ENCODE assay signal across 22 cellular contexts in the genomic region with DNA sequence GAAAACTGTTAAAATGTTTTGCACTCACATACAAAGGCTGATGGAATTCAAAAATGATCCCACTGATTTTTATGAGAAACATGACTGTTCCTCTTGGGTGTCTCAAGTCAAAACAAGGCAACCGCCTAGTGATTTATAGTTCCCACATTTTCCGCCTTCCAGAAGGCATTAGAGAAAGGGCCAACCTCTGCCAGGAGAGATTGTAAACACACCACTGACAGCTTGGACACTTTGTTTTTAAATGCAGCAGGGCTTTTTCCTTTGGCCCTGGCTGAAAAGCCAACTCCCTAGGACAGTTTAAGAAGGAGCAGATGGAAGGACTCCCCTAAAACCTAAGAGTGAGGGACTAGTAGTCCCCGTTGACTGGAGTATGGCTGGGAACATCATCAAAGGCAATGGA. TPM values are rescaled to one million over a fixed set of nuclear protein-coding genes. Genes with fewer than 3 reads are reported as not detected.
DNase-seq lines count a peak whose midpoint lies in the region; ATAC-seq and TF ChIP-seq lines count a peak whose summit lies in the region.
"Had no signal": no experiment of that assay in that cellular context is flagged by ENCODE, and none has a peak within 500 bp of the region (broad histone marks: within the 10 kb centered on the region; RNA-seq: fewer than 3 reads in every experiment).

No MANE protein-coding gene starts in this region.

- H3K27me3 ChIP-seq in tibial artery = no peaks in the 10 kb centered on the region
- H3K27me3 ChIP-seq: BLaER1, cardiac muscle cell had no signal

- CTCF ChIA-PET in GM10248 (lab: Yijun Ruan, JAX) = interaction anchor here (0.9 to 1.9 kb wide), 5 partner anchors 9 to 38 kb away, joined by 3 to 6 read pairs (median 4); no protein-coding TSS in a partner anchor

- H3K4me1 ChIP-seq in tibial artery = peaks cover 0 to 4% (median 0%) of the 10 kb centered on the region in 4 donors
- H3K4me1 ChIP-seq: BLaER1 had no signal

- ATAC-seq in GM18511 (IDR thresholded peaks at IDR 0.05; ENCODE audit: unreplicated experiment) = no peak
- ATAC-seq in HG02623 (IDR thresholded peaks at IDR 0.05; ENCODE audit: unreplicated experiment) = no peak
- ATAC-seq: natural killer cell; stimulated activated naive CD8-positive, alpha-beta T cell treated with anti-CD3 and anti-CD28 coated beads, Interleukin-15, Interleukin-2, amounts not matched to agents 100 U/mL and 50 U/mL, for 24 hours; T-cell had no signal

- H3K27ac ChIP-seq in tibial artery = peak overlapping the region; percentile 35 to 38
- H3K27ac ChIP-seq: BLaER1, cardiac muscle cell had no signal

- TF ChIP-seq CTCF in fibroblast of the aortic adventitia (IDR thresholded peaks at IDR 0.05; ENCODE audit: insufficient read depth, low read length) (no peak), tibial artery (IDR thresholded peaks at IDR 0.05) (no peak), GM10248 (IDR thresholded peaks at IDR 0.05; ENCODE audit: control extremely low read depth, extremely low read depth, low read depth, missing control alignments) (no peak)

- H3K4me3 ChIP-seq in fibroblast of the aortic adventitia (ENCODE audit: low read depth, low read length) (no peak overlapping the region), tibial artery (no peak overlapping the region)
- H3K4me3 ChIP-seq: BLaER1, cardiac muscle cell, skin epidermis had no signal

- peaks cover 51 to 84% (median 64%) of the 10 kb centered on the region in 3 donors for H3K36me3 ChIP-seq in tibial artery

- POLR2A ChIA-PET in GM10248 (lab: Yijun Ruan, JAX) = no interaction called here

- DNase-seq in GM04504 (ENCODE audit: low read depth) = peak; percentile 94
- peak; percentile 19 for DNase-seq in fibroblast of the aortic adventitia (ENCODE audit: low read depth)
- DNase-seq in mucosa of gallbladder (ENCODE audit: low spot score) = peak; percentile 29
- peak in 1 of 2 donors; percentile 38 for DNase-seq in tibial artery
- no peak for DNase-seq in stimulated activated CD4-positive, alpha-beta T cell treated with anti-CD3 and anti-CD28 coated beads, Interleukin-2, amount 100 ng/mL, for 48 hours
- no peak for DNase-seq in GM10248 (ENCODE audit: extremely low spot score)
- DNase-seq: activated B cell treated with CpG ODN at 0.5 μM for 24 hours; activated CD8-positive, alpha-beta memory T cell treated with anti-CD3 and anti-CD28 coated beads, Interleukin-2, amount 50 U/mL, for 4 hours; activated naive CD4-positive, alpha-beta T cell treated with Interleukin-2 at 50 U/mL for 16 hours; kidney glomerular epithelial cell; natural killer cell; NCI-H2081; NCI-H82; RPMI8226; stimulated activated naive CD8-positive, alpha-beta T cell treated with anti-CD3 and anti-CD28 coated beads, Interleukin-15, Interleukin-2, amounts not matched to agents 100 U/mL and 50 U/mL, for 24 hours; T-cell had no signal

- intact Hi-C loops in tibial artery (cut with DNase I; ENCODE audit: low total_unique reads) = no loop called here

- H3K9me3 ChIP-seq in tibial artery = no peaks in the 10 kb centered on the region
- H3K9me3 ChIP-seq: BLaER1 had no signal

RNA-seq across cellular contexts. Expression of a gene that starts 27.8 kb away (rescaled TPM):
- total RNA-seq in fibroblast of the aortic adventitia (ENCODE audit: low replicate concordance) = 2.0 and 4.7 TPM in 2 replicates
- 12.4 TPM for total RNA-seq in mucosa of gallbladder

RNA-seq across cellular contexts. Expression of a gene that starts 37.0 kb away (rescaled TPM):
- not detected in 2 replicates for total RNA-seq in fibroblast of the aortic adventitia (ENCODE audit: low replicate concordance)
- not detected for total RNA-seq in mucosa of gallbladder
- total RNA-seq: activated B cell treated with CpG ODN at 0.5 μM for 24 hours, cardiac muscle cell, glomerular endothelial cell, natural killer cell, T-cell had no signal

RNA-seq across cellular contexts. Expression of a gene that starts 45.6 kb away (rescaled TPM):
- total RNA-seq in fibroblast of the aortic adventitia (ENCODE audit: low replicate concordance) (not detected in 2 replicates), mucosa of gallbladder (18.4 TPM)
- total RNA-seq: activated B cell treated with CpG ODN at 0.5 μM for 24 hours, cardiac muscle cell, glomerular endothelial cell had no signal

RNA-seq across cellular contexts. Expression of a gene that starts 47.6 kb away (rescaled TPM):
- total RNA-seq in fibroblast of the aortic adventitia (ENCODE audit: low replicate concordance) = under 0.01 and 0.16 TPM in 2 replicates
- 19.2 TPM for total RNA-seq in mucosa of gallbladder

Comparison
In these comparisons a context has a peak if more than half of its experiments do, and no peak if none do; other contexts are left out.
1. DNase-seq: peak in GM04504 (single experiment), fibroblast of the aortic adventitia (single experiment) and mucosa of gallbladder (single experiment); none in stimulated activated CD4-positive, alpha-beta T cell treated with anti-CD3 and anti-CD28 coated beads, Interleukin-2, amount 100 ng/mL, for 48 hours (0 of 2) and GM10248 (single experiment).
2. RNA of a gene that starts 45.6 kb away (total RNA-seq): 18.4 TPM in mucosa of gallbladder (single experiment); not detected in fibroblast of the aortic adventitia; every median in the first group is over 10 times any median in the second.